ENCODE assay signal across 29 cellular contexts in the genomic region with DNA sequence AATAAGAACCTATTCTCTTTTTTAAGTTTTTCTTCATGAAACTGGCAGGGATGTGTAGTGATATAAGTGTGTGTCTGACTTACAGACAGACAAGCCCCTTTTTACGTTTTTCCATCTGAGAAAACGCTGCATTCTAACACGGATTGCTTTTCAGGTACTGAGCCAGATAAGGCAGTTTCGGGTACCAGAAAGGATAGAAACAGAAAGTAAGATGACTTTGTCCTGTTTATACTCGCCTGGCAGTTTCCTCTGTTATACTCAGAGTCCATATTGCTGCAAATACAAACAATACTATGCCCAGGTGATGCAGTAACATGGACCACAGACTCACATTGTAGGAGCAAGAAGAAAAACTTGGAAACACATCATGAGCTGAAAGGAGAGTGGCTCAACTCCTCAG.
"Had no signal": no experiment of that assay in that cellular context is flagged by ENCODE, and none has a peak within 500 bp of the region (broad histone marks: within the 10 kb centered on the region; RNA-seq: fewer than 3 reads in every experiment).

No MANE protein-coding gene starts in this region.

- H3K4me3 Mint-ChIP-seq: activated B cell treated with CpG ODN at 0.5 μM for 24 hours; activated CD4-positive, alpha-beta T cell treated with anti-CD3 and anti-CD28 coated beads, Interleukin-2, amount 10 ng/mL, durations not matched to agents 24 days and 14 days; activated CD8-positive, alpha-beta memory T cell treated with anti-CD3 and anti-CD28 coated beads, Interleukin-2, amount 10 ng/mL, durations not matched to agents 7 days and 5 days; activated naive CD8-positive, alpha-beta T cell treated with anti-CD3 and anti-CD28 coated beads, Interleukin-2, amount 50 U/mL, for 24 hours; activated T-cell treated with anti-CD3 and anti-CD28 coated beads, Interleukin-2, amount 50 U/mL, for 24 hours; activated T-helper 1 cell treated with anti-CD3 and anti-CD28 coated beads, Interleukin-12 subunit alpha, Interleukin-12 subunit beta, Interleukin-2, Interleukin-4 antibody, amounts not matched to agents 30 ng/mL and 10 ng/mL and 1 ng/mL, durations not matched to agents 14 hours and 24 hours and 36 hours; central memory CD8-positive, alpha-beta T cell; T-helper 17 cell had no signal

- H3K4me1 Mint-ChIP-seq: activated B cell treated with CpG ODN at 0.5 μM for 24 hours; activated CD4-positive, alpha-beta T cell treated with anti-CD3 and anti-CD28 coated beads, Interleukin-2, amount 10 ng/mL, durations not matched to agents 24 days and 14 days; activated CD8-positive, alpha-beta memory T cell treated with anti-CD3 and anti-CD28 coated beads, Interleukin-2, amount 10 ng/mL, durations not matched to agents 7 days and 5 days; activated naive CD8-positive, alpha-beta T cell treated with anti-CD3 and anti-CD28 coated beads, Interleukin-2, amount 50 U/mL, for 24 hours; central memory CD8-positive, alpha-beta T cell; T-helper 17 cell had no signal

- H3K27me3 ChIP-seq: ascending aorta, body of pancreas, SJSA1 had no signal

- H3K36me3 ChIP-seq: ascending aorta, SJSA1 had no signal

- H3K4me3 ChIP-seq: ascending aorta, body of pancreas, SJSA1 had no signal

- H3K27me3 Mint-ChIP-seq: activated B cell treated with CpG ODN at 0.5 μM for 24 hours; activated CD4-positive, alpha-beta T cell treated with anti-CD3 and anti-CD28 coated beads, Interleukin-2, amount 10 ng/mL, durations not matched to agents 24 days and 14 days; activated CD8-positive, alpha-beta memory T cell treated with anti-CD3 and anti-CD28 coated beads, Interleukin-2, amount 10 ng/mL, durations not matched to agents 7 days and 5 days; activated naive CD8-positive, alpha-beta T cell treated with anti-CD3 and anti-CD28 coated beads, Interleukin-2, amount 50 U/mL, for 24 hours; activated T-cell treated with anti-CD3 and anti-CD28 coated beads, Interleukin-2, amount 50 U/mL, for 24 hours; central memory CD8-positive, alpha-beta T cell; T-helper 17 cell had no signal

- DNase-seq: activated B cell treated with CpG ODN at 0.5 μM for 24 hours; activated CD4-positive, alpha-beta T cell treated with anti-CD3 and anti-CD28 coated beads for 1 hour; activated CD4-positive, alpha-beta T cell treated with anti-CD3 and anti-CD28 coated beads, Interleukin-2, amount 10 ng/mL, durations not matched to agents 24 days and 14 days; activated CD4-positive, alpha-beta T cell treated with anti-CD3 and anti-CD28 coated beads, Interleukin-2, amount 50 U/mL, for 48 hours; activated CD8-positive, alpha-beta memory T cell treated with anti-CD3 and anti-CD28 coated beads, Interleukin-2, amount 10 ng/mL, durations not matched to agents 7 days and 5 days; activated effector memory CD4-positive, alpha-beta T cell treated with anti-CD3 and anti-CD28 coated beads, Interleukin-2, amount 50 U/mL, for 16 hours; activated naive CD4-positive, alpha-beta T cell treated with Interleukin-2 at 50 U/mL for 16 hours; activated naive CD8-positive, alpha-beta T cell treated with anti-CD3 and anti-CD28 coated beads, Interleukin-2, amount 50 U/mL, for 24 hours; activated T-cell treated with anti-CD3 and anti-CD28 coated beads, Interleukin-2, amount 50 U/mL, for 24 hours; amniotic stem cell; body of pancreas; NCI-H1092; NCI-H1417 treated with DMSO at 0.1 percent for 48 hours; NCI-H1694; NCI-H2029; NCI-H2107; NCI-H2171 treated with DMSO at 0.1 percent for 48 hours; NCI-H226; NCI-H526 treated with DMSO at 0.1 percent for 48 hours; NCI-H82; NK-92 treated with Interleukin-12 subunit alpha and Interleukin-12 subunit beta, amount 100 ng/mL, for 24 hours; SHP77; T-helper 17 cell; T-helper 9 cell had no signal

- H3K27ac ChIP-seq: ascending aorta, body of pancreas, SJSA1 had no signal

- H3K9me3 ChIP-seq: ascending aorta, SJSA1 had no signal

- H3K4me1 ChIP-seq: ascending aorta, body of pancreas, SJSA1 had no signal

- H3K9me3 Mint-ChIP-seq: activated CD4-positive, alpha-beta T cell treated with anti-CD3 and anti-CD28 coated beads, Interleukin-2, amount 10 ng/mL, durations not matched to agents 24 days and 14 days had no signal

- H3K27ac Mint-ChIP-seq: activated B cell treated with CpG ODN at 0.5 μM for 24 hours; activated CD4-positive, alpha-beta T cell treated with anti-CD3 and anti-CD28 coated beads, Interleukin-2, amount 10 ng/mL, durations not matched to agents 24 days and 14 days; activated CD8-positive, alpha-beta memory T cell treated with anti-CD3 and anti-CD28 coated beads, Interleukin-2, amount 10 ng/mL, durations not matched to agents 7 days and 5 days; activated naive CD8-positive, alpha-beta T cell treated with anti-CD3 and anti-CD28 coated beads, Interleukin-2, amount 50 U/mL, for 24 hours; activated T-cell treated with anti-CD3 and anti-CD28 coated beads, Interleukin-2, amount 50 U/mL, for 24 hours; activated T-helper 1 cell treated with anti-CD3 and anti-CD28 coated beads, Interleukin-12 subunit alpha, Interleukin-12 subunit beta, Interleukin-2, Interleukin-4 antibody, amounts not matched to agents 30 ng/mL and 10 ng/mL and 1 ng/mL, durations not matched to agents 14 hours and 24 hours and 36 hours; T-helper 17 cell had no signal

- H3K36me3 Mint-ChIP-seq: activated CD8-positive, alpha-beta memory T cell treated with anti-CD3 and anti-CD28 coated beads, Interleukin-2, amount 10 ng/mL, durations not matched to agents 7 days and 5 days; activated naive CD4-positive, alpha-beta T cell treated with anti-CD3 and anti-CD28 coated beads, Interleukin-2, amount 50 U/mL, for 72 hours had no signal

- ATAC-seq: activated CD8-positive, alpha-beta memory T cell treated with anti-CD3 and anti-CD28 coated beads, Interleukin-2, amount 10 ng/mL, durations not matched to agents 7 days and 5 days; activated naive CD4-positive, alpha-beta T cell treated with anti-CD3 and anti-CD28 coated beads, Interleukin-2, amount 50 U/mL, for 72 hours; activated naive CD8-positive, alpha-beta T cell treated with anti-CD3 and anti-CD28 coated beads, Interleukin-2, amount 50 U/mL, for 24 hours; body of pancreas; T-helper 17 cell had no signal
